ENCODE assay signal across 12 cellular contexts in genomic region chr4:121788896-121789295, GRCh38. TPM values are rescaled to one million over a fixed set of nuclear protein-coding genes. Genes with fewer than 3 reads are reported as not detected.
DNase-seq lines count a peak whose midpoint lies in the region; ATAC-seq, FAIRE-seq and TF ChIP-seq lines count a peak whose summit lies in the region.
"Had no signal": no experiment of that assay in that cellular context is flagged by ENCODE, and none has a peak within 500 bp of the region (broad histone marks: within the 10 kb centered on the region; RNA-seq: fewer than 3 reads in every experiment).

No MANE protein-coding gene starts in this region.

- peak overlapping the region; percentile 33 for H3K4me2 ChIP-seq in GM23248 (ENCODE audit: unreplicated experiment)

- no peak overlapping the region for H3K4me3 ChIP-seq in GM23248
- H3K4me3 ChIP-seq in CD8-positive, alpha-beta memory T cell (ENCODE audit: low read length), result no peak overlapping the region
- H3K4me3 ChIP-seq: sigmoid colon had no signal

- 67 to 68% methylated on average over 2 of the region's 2 CpGs for WGBS in GM23248 (ENCODE audit: low coverage in 1 of 2, low lambda C conversion rate in 2 of 2, missing lambda C conversion rate in 2 of 2), 2 experiments

- H3K4me3 Mint-ChIP-seq in nephron, result no peak overlapping the region
- H3K4me3 Mint-ChIP-seq in CD8-positive, alpha-beta memory T cell, result no peak overlapping the region
- H3K4me3 Mint-ChIP-seq: activated CD4-positive, alpha-beta memory T cell treated with anti-CD3 and anti-CD28 coated beads for 36 hours had no signal

- in situ Hi-C loops in GM23248 (cut with MboI), result no loop called here

- FAIRE-seq in GM19239 (lab: Jason Lieb, UNC), result peak; percentile 31

- ATAC-seq in HG03280 (IDR thresholded peaks at IDR 0.05; ENCODE audit: unreplicated experiment), result peak; percentile 90

- no peak for TF ChIP-seq CTCF in nephron (IDR thresholded peaks at IDR 0.05; ENCODE audit: unreplicated experiment in 3 of 3)

- H3K4me1 ChIP-seq in GM23248 (ENCODE audit: insufficient read depth), result peaks cover 84% of the 10 kb centered on the region
- H3K4me1 ChIP-seq in CD8-positive, alpha-beta memory T cell (ENCODE audit: insufficient read depth, low read length), result no peaks in the 10 kb centered on the region

- CTCF ChIA-PET in CD8-positive, alpha-beta memory T cell (lab: Charles Lee), result no interaction called here

- H3K27me3 ChIP-seq in GM23248 (replicated peaks; ENCODE audit: insufficient read depth), result no peaks in the 10 kb centered on the region
- H3K27me3 ChIP-seq in CD8-positive, alpha-beta memory T cell (ENCODE audit: insufficient read depth, low read length, poor library complexity, severe bottlenecking), result no peaks in the 10 kb centered on the region
- H3K27me3 ChIP-seq: sigmoid colon had no signal

- no peaks in the 10 kb centered on the region for H3K36me3 ChIP-seq in GM23248 (ENCODE audit: low read depth)
- H3K36me3 ChIP-seq in CD8-positive, alpha-beta memory T cell (ENCODE audit: insufficient read depth, low read length), result no peaks in the 10 kb centered on the region
- H3K36me3 ChIP-seq: sigmoid colon had no signal

- H4K20me1 ChIP-seq in GM23248 (ENCODE audit: insufficient read depth), result no peaks in the 10 kb centered on the region

- peak overlapping the region in 2 of 3 experiments; percentile 93 to 94 for H3K27ac Mint-ChIP-seq in nephron
- H3K27ac Mint-ChIP-seq in CD8-positive, alpha-beta memory T cell, result no peak overlapping the region
- H3K27ac Mint-ChIP-seq: activated CD4-positive, alpha-beta memory T cell treated with anti-CD3 and anti-CD28 coated beads for 36 hours had no signal

- no peak for DNase-seq in GM19239 (ENCODE audit: insufficient read length, low spot score)
- peak; percentile 30 for DNase-seq in GM23248
- no peak for DNase-seq in CD8-positive, alpha-beta memory T cell
- DNase-seq in erythroblast (lab: John Stamatoyannopoulos, UW), result no peak
- no peak for DNase-seq in stimulated activated naive CD4-positive, alpha-beta T cell (lab: John Stamatoyannopoulos, UW)
- no peak for DNase-seq in NK-92 (lab: John Stamatoyannopoulos, UW; ENCODE audit: unreplicated experiment)
- DNase-seq: activated CD4-positive, alpha-beta memory T cell treated with anti-CD3 and anti-CD28 coated beads for 36 hours; DMS 273 treated with DMSO at 0.1 percent for 48 hours; sigmoid colon had no signal

- no peaks in the 10 kb centered on the region for H3K9me3 ChIP-seq in GM23248 (ENCODE audit: low read depth)
- H3K9me3 ChIP-seq in CD8-positive, alpha-beta memory T cell (ENCODE audit: low read length), result no peaks in the 10 kb centered on the region
- H3K9me3 ChIP-seq: sigmoid colon had no signal

- POLR2A ChIA-PET in CD8-positive, alpha-beta memory T cell (lab: Charles Lee), result interaction anchor here (0.6 kb wide), 1 partner anchor 11 kb away, joined by 6 read pairs; no protein-coding TSS in a partner anchor

- H3K79me2 ChIP-seq in GM23248 (ENCODE audit: insufficient read depth), result no peaks in the 10 kb centered on the region

- H3K9ac ChIP-seq in GM23248, result peak overlapping the region; percentile 1; the same call in 1 of the 2 replicates

- no peak for TF ChIP-seq POLR2A in erythroblast (IDR thresholded peaks at IDR 0.05; ENCODE audit: low read length)

- no peaks in the 10 kb centered on the region for H3K9me3 Mint-ChIP-seq in nephron
- peaks cover 3 to 8% (median 5%) of the 10 kb centered on the region in 5 donors for H3K9me3 Mint-ChIP-seq in CD8-positive, alpha-beta memory T cell

- no peaks in the 10 kb centered on the region for H3K36me3 Mint-ChIP-seq in nephron (ENCODE audit: low read depth)
- peaks cover 0 to 4% (median 0%) of the 10 kb centered on the region in 3 donors for H3K36me3 Mint-ChIP-seq in CD8-positive, alpha-beta memory T cell
- H3K36me3 Mint-ChIP-seq: activated CD4-positive, alpha-beta memory T cell treated with anti-CD3 and anti-CD28 coated beads for 36 hours had no signal

- H3K9me2 ChIP-seq in GM23248 (ENCODE audit: insufficient read depth), result no peaks in the 10 kb centered on the region

- peak overlapping the region; percentile 80 for H3K27ac ChIP-seq in GM23248
- no peak overlapping the region for H3K27ac ChIP-seq in CD8-positive, alpha-beta memory T cell (ENCODE audit: low read depth, low read length)
- H3K27ac ChIP-seq: sigmoid colon had no signal

- H3F3A ChIP-seq in GM23248 (ENCODE audit: insufficient read depth), result peaks cover 74% of the 10 kb centered on the region

- no peaks in the 10 kb centered on the region for H3K27me3 Mint-ChIP-seq in nephron (ENCODE audit: low read depth)
- H3K27me3 Mint-ChIP-seq in CD8-positive, alpha-beta memory T cell, result peaks cover 12 to 49% of the 10 kb centered on the region in 2 donors

- peaks cover 37% of the 10 kb centered on the region for H3K4me1 Mint-ChIP-seq in nephron
- H3K4me1 Mint-ChIP-seq in CD8-positive, alpha-beta memory T cell, result no peaks in the 10 kb centered on the region

- peak overlapping the region; percentile 42; the same call in 1 of the 2 replicates for H2AFZ ChIP-seq in GM23248

RNA-seq across cellular contexts. Expression of gene EXOSC9, which starts 12.2 kb away (rescaled TPM):
- total RNA-seq in GM23248 (2014; rRNA removed; shearing (Covaris generic)), result 44.1 and 48.4 TPM in 2 replicates
- 37.9 and 41.9 TPM in 2 replicates for polyA plus RNA-seq in GM23248 (2016; fragmentation: Nextera tagmentation; extraction: Ambion mirVana)
- total RNA-seq in CD8-positive, alpha-beta memory T cell, result 10 to 100 TPM; 72.2 to 72.9 TPM
- 41.7 TPM for polyA plus RNA-seq in CD8-positive, alpha-beta memory T cell

RNA-seq across cellular contexts. Expression of gene SMIM43, which starts 23.9 kb away (rescaled TPM):
- 3.4 and 3.5 TPM in 2 replicates for total RNA-seq in GM23248 (2014; rRNA removed; shearing (Covaris generic))
- 1.4 TPM in 2 replicates for polyA plus RNA-seq in GM23248 (2016; fragmentation: Nextera tagmentation; extraction: Ambion mirVana)
- total RNA-seq in CD8-positive, alpha-beta memory T cell, result under 1 TPM; 0.44 to 0.47 TPM
- 0.23 TPM for polyA plus RNA-seq in CD8-positive, alpha-beta memory T cell
- total RNA-seq: activated CD4-positive, alpha-beta memory T cell treated with anti-CD3 and anti-CD28 coated beads for 36 hours; mesenteric fat pad had no signal

RNA-seq across cellular contexts. Expression of gene CCNA2, which starts 34.8 kb away (rescaled TPM):
- 45.3 and 47.7 TPM in 2 replicates for total RNA-seq in GM23248 (2014; rRNA removed; shearing (Covaris generic))
- 33.1 and 33.7 TPM in 2 replicates for polyA plus RNA-seq in GM23248 (2016; fragmentation: Nextera tagmentation; extraction: Ambion mirVana)
- total RNA-seq in CD8-positive, alpha-beta memory T cell, result 10 to 100 TPM; 72.1 to 73.5 TPM
- 0.28 TPM for polyA plus RNA-seq in CD8-positive, alpha-beta memory T cell

Comparison
In these comparisons a context has a peak if more than half of its experiments do, and no peak if none do; other contexts are left out.
1. H3K27ac Mint-ChIP-seq: peak in nephron (2 of 3); none in CD8-positive, alpha-beta memory T cell (0 of 8).